18 cellular contexts compared by ENCODE assay signal in genomic region chr13:107422421-107422820, GRCh38.
DNase-seq lines count a peak whose midpoint lies in the region; TF ChIP-seq lines count a peak whose summit lies in the region.
"Had no signal": no experiment of that assay in that cellular context is flagged by ENCODE, and none has a peak within 500 bp of the region (broad histone marks: within the 10 kb centered on the region; RNA-seq: fewer than 3 reads in every experiment).

No MANE protein-coding gene starts in this region.

- no peaks in the 10 kb centered on the region for H3K79me2 ChIP-seq in osteoblast (ENCODE audit: insufficient read depth, low read length)

- intact Hi-C loops in activated naive CD4-positive, alpha-beta T cell treated with anti-CD3 and anti-CD28 coated beads for 36 hours (cut with micrococcal nuclease), result no loop called here

- H3K9me3 ChIP-seq in osteoblast (ENCODE audit: low read depth, low read length), result no peaks in the 10 kb centered on the region
- H3K9me3 ChIP-seq in endodermal cell (ENCODE audit: control insufficient read depth, low read length), result peaks cover 9% of the 10 kb centered on the region
- H3K9me3 ChIP-seq: Peyer's patch had no signal

- CTCF ChIA-PET in activated naive CD4-positive, alpha-beta T cell treated with anti-CD3 and anti-CD28 coated beads, Interleukin-2, amount 10 ng/mL, durations not matched to agents 7 days and 5 days (lab: Charles Lee), result no interaction called here
- CTCF ChIA-PET in activated naive CD4-positive, alpha-beta T cell treated with anti-CD3 and anti-CD28 coated beads for 36 hours (lab: Charles Lee), result no interaction called here

- in situ Hi-C loops in KBM-7 (cut with MboI; ENCODE audit: low pct_unique_long_range_greater_than_20kb, low sequenced_read_pairs), result no loop called here

- peak overlapping the region; percentile 24 for H3K27ac Mint-ChIP-seq in activated naive CD4-positive, alpha-beta T cell treated with anti-CD3 and anti-CD28 coated beads, Interleukin-2, amount 10 ng/mL, durations not matched to agents 7 days and 5 days
- no peak overlapping the region for H3K27ac Mint-ChIP-seq in activated naive CD4-positive, alpha-beta T cell treated with anti-CD3 and anti-CD28 coated beads for 36 hours
- H3K27ac Mint-ChIP-seq in endodermal cell, result no peak overlapping the region
- H3K27ac Mint-ChIP-seq: B cell; CD4-positive, alpha-beta T cell had no signal

- peaks cover 14% of the 10 kb centered on the region for H3K9me3 Mint-ChIP-seq in activated naive CD4-positive, alpha-beta T cell treated with anti-CD3 and anti-CD28 coated beads, Interleukin-2, amount 10 ng/mL, durations not matched to agents 7 days and 5 days
- no peaks in the 10 kb centered on the region for H3K9me3 Mint-ChIP-seq in activated naive CD4-positive, alpha-beta T cell treated with anti-CD3 and anti-CD28 coated beads for 36 hours
- peaks cover 10% of the 10 kb centered on the region for H3K9me3 Mint-ChIP-seq in endodermal cell

- H3K27ac ChIP-seq in osteoblast (ENCODE audit: low read depth, low read length) (peak overlapping the region; percentile 84), endodermal cell (ENCODE audit: low read depth, low read length) (no peak overlapping the region)
- H3K27ac ChIP-seq: Peyer's patch, SK-N-MC had no signal

- no peak overlapping the region for H3K4me3 Mint-ChIP-seq in activated naive CD4-positive, alpha-beta T cell treated with anti-CD3 and anti-CD28 coated beads, Interleukin-2, amount 10 ng/mL, durations not matched to agents 7 days and 5 days
- no peak overlapping the region for H3K4me3 Mint-ChIP-seq in activated naive CD4-positive, alpha-beta T cell treated with anti-CD3 and anti-CD28 coated beads for 36 hours
- no peak overlapping the region for H3K4me3 Mint-ChIP-seq in endodermal cell
- H3K4me3 Mint-ChIP-seq: B cell; CD4-positive, alpha-beta T cell had no signal

- peaks cover 7% of the 10 kb centered on the region for H3K4me1 Mint-ChIP-seq in activated naive CD4-positive, alpha-beta T cell treated with anti-CD3 and anti-CD28 coated beads, Interleukin-2, amount 10 ng/mL, durations not matched to agents 7 days and 5 days
- no peaks in the 10 kb centered on the region for H3K4me1 Mint-ChIP-seq in activated naive CD4-positive, alpha-beta T cell treated with anti-CD3 and anti-CD28 coated beads for 36 hours (ENCODE audit: low read depth)
- H3K4me1 Mint-ChIP-seq in endodermal cell, result no peaks in the 10 kb centered on the region
- H3K4me1 Mint-ChIP-seq: B cell had no signal

- H2AFZ ChIP-seq in osteoblast (ENCODE audit: low read length), result peak overlapping the region; percentile 52

- H3K4me3 ChIP-seq in osteoblast (ENCODE audit: insufficient read depth, low read length) (peak overlapping the region; percentile 45), endodermal cell (ENCODE audit: low read length) (no peak overlapping the region)
- H3K4me3 ChIP-seq: Peyer's patch, SK-N-MC had no signal

- WGBS in endodermal cell (ENCODE audit: insufficient coverage in 1 of 2, insufficient read length in 1 of 2), 2 experiments, result 86% methylated on average over 1 to 2 of the region's 2 CpGs

- H3K36me3 ChIP-seq in osteoblast (ENCODE audit: insufficient read depth, low read length), result no peaks in the 10 kb centered on the region
- no peaks in the 10 kb centered on the region for H3K36me3 ChIP-seq in endodermal cell (ENCODE audit: control insufficient read depth, insufficient read depth, low read length)
- H3K36me3 ChIP-seq: Peyer's patch had no signal

- peak overlapping the region; percentile 80 for H3K4me2 ChIP-seq in osteoblast (ENCODE audit: insufficient read depth, low read length)

- H3K27me3 ChIP-seq in osteoblast (ENCODE audit: insufficient read depth, low read length) (no peaks in the 10 kb centered on the region), endodermal cell (ENCODE audit: control insufficient read depth, insufficient read depth, low read length, poor library complexity, severe bottlenecking) (peaks cover 16% of the 10 kb centered on the region)
- H3K27me3 ChIP-seq: Peyer's patch had no signal

- no peak overlapping the region for H3K9ac ChIP-seq in endodermal cell (ENCODE audit: extremely low read depth, low read length, poor library complexity, severe bottlenecking)

- no peaks in the 10 kb centered on the region for H3K27me3 Mint-ChIP-seq in activated naive CD4-positive, alpha-beta T cell treated with anti-CD3 and anti-CD28 coated beads, Interleukin-2, amount 10 ng/mL, durations not matched to agents 7 days and 5 days
- no peaks in the 10 kb centered on the region for H3K27me3 Mint-ChIP-seq in activated naive CD4-positive, alpha-beta T cell treated with anti-CD3 and anti-CD28 coated beads for 36 hours (ENCODE audit: low read depth)
- H3K27me3 Mint-ChIP-seq in endodermal cell (ENCODE audit: insufficient read depth), result no peaks in the 10 kb centered on the region
- H3K27me3 Mint-ChIP-seq: B cell; CD4-positive, alpha-beta T cell had no signal

- TF ChIP-seq CTCF in osteoblast (IDR thresholded peaks at IDR 0.05; ENCODE audit: extremely low read depth, low read depth, low read length) (no peak), endodermal cell (conservative IDR thresholded peaks at IDR 0.05) (no peak)

- H3K4me1 ChIP-seq in osteoblast (ENCODE audit: insufficient read depth, low read length), result peaks cover 18% of the 10 kb centered on the region
- H3K4me1 ChIP-seq in endodermal cell (ENCODE audit: control insufficient read depth, insufficient read depth, low read length), result no peaks in the 10 kb centered on the region
- H3K4me1 ChIP-seq: Peyer's patch had no signal

- DNase-seq in activated naive CD4-positive, alpha-beta T cell treated with anti-CD3 and anti-CD28 coated beads, Interleukin-2, amount 10 ng/mL, durations not matched to agents 7 days and 5 days, result no peak
- DNase-seq in activated naive CD4-positive, alpha-beta T cell treated with anti-CD3 and anti-CD28 coated beads for 36 hours, result no peak
- DNase-seq in KBM-7, result peak; percentile 58
- peak; percentile 12 for DNase-seq in dermis blood vessel endothelial cell
- no peak for DNase-seq in osteoblast (ENCODE audit: insufficient read length, low spot score, missing footprints)
- DNase-seq in endodermal cell, result no peak
- no peak for DNase-seq in activated naive CD4-positive, alpha-beta T cell (lab: John Stamatoyannopoulos, UW)
- DNase-seq: CD4-positive, alpha-beta T cell; DMS79; H7; Karpas-422; NCI-H1436; NCI-H2029; NCI-H2171 treated with DMSO at 0.1 percent for 48 hours; NCI-H510A treated with DMSO at 0.1 percent for 48 hours; Peyer's patch had no signal

- no peaks in the 10 kb centered on the region for H4K20me1 ChIP-seq in osteoblast (ENCODE audit: insufficient read depth, low read length)

- H3K36me3 Mint-ChIP-seq in activated naive CD4-positive, alpha-beta T cell treated with anti-CD3 and anti-CD28 coated beads, Interleukin-2, amount 10 ng/mL, durations not matched to agents 7 days and 5 days, result no peaks in the 10 kb centered on the region
- H3K36me3 Mint-ChIP-seq in activated naive CD4-positive, alpha-beta T cell treated with anti-CD3 and anti-CD28 coated beads for 36 hours (ENCODE audit: low read depth), result no peaks in the 10 kb centered on the region
- no peaks in the 10 kb centered on the region for H3K36me3 Mint-ChIP-seq in endodermal cell (ENCODE audit: low read depth)

Comparison
In these comparisons a context has a peak if more than half of its experiments do, and no peak if none do; other contexts are left out.
1. DNase-seq: peak in KBM-7 (single experiment) and dermis blood vessel endothelial cell (single experiment); none in activated naive CD4-positive, alpha-beta T cell treated with anti-CD3 and anti-CD28 coated beads, Interleukin-2, amount 10 ng/mL, durations not matched to agents 7 days and 5 days (single experiment), activated naive CD4-positive, alpha-beta T cell treated with anti-CD3 and anti-CD28 coated beads for 36 hours (single experiment), osteoblast (single experiment), endodermal cell (single experiment) and activated naive CD4-positive, alpha-beta T cell (0 of 4).